ENCODE assay signal across 9 cellular contexts in the genomic region with DNA sequence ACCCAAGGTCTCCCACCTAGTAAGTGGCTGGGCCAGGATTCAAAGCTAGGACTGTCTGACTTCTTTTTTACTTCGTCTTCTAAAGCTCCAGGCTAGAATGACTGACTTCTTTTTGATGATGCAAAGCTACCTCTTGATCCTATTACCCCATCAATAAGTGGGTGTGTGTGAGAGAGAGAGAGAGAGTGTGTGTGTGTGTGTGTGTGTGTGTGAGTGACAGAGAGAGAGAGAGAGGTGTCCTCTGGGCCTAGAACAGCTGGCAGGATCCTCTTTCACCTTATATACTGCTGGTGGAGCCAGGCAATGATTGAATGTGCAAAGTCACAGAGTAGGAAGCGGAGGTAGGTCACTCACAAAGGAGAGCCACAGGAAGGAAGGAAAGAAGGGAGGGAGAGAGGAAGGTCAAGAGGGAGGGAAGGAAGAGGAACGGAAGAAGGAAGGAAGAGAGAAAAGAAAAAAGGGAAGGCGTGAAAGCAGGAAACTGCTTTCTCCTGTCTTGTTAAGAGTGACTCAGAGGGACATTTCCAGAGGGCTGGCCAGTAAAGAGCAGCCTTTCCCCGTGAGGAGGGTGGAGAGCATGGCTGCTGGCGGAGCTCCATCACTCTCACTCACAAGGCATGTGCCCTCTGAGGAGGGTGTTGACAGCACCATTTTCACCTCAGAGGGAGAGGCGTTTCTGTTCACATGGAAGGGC.
DNase-seq lines count a peak whose midpoint lies in the region; ATAC-seq and TF ChIP-seq lines count a peak whose summit lies in the region.
"Had no signal": no experiment of that assay in that cellular context is flagged by ENCODE, and none has a peak within 500 bp of the region (broad histone marks: within the 10 kb centered on the region; RNA-seq: fewer than 3 reads in every experiment).

No MANE protein-coding gene starts in this region.

- peak overlapping the region in 1 of 2 donors; percentile 0 for H3K4me3 Mint-ChIP-seq in activated T-cell treated with anti-CD3 and anti-CD28 coated beads, Interleukin-2, amount 50 U/mL, for 72 hours
- no peak overlapping the region for H3K4me3 Mint-ChIP-seq in WTC11

- H3K27me3 Mint-ChIP-seq in activated T-cell treated with anti-CD3 and anti-CD28 coated beads, Interleukin-2, amount 50 U/mL, for 72 hours (ENCODE audit: low read depth): no peaks in the 10 kb centered on the region
- H3K27me3 Mint-ChIP-seq in WTC11 (ENCODE audit: low read depth): no peaks in the 10 kb centered on the region

- no peak for DNase-seq in activated T-cell treated with anti-CD3 and anti-CD28 coated beads, Interleukin-2, amount 50 U/mL, for 72 hours
- DNase-seq in activated T-cell treated with anti-CD3 and anti-CD28 coated beads, Interleukin-2, amount 50 U/mL, for 1 hour: no peak
- DNase-seq in astrocyte of the cerebellum (ENCODE audit: low read depth): peak; percentile 60
- peak; percentile 60 for DNase-seq in kidney epithelial cell (ENCODE audit: low read depth)
- DNase-seq in upper lobe of right lung: peak; percentile 78
- no peak for DNase-seq in stimulated activated CD4-positive, alpha-beta T cell treated with anti-CD3 and anti-CD28 coated beads, Interleukin-15, amount 100 ng/mL, for 24 hours
- DNase-seq in WTC11 (ENCODE audit: low spot score): no peak

- in situ Hi-C loops in astrocyte of the cerebellum (cut with HindIII; ENCODE audit: low sequenced_read_pairs): no loop called here

- H3K4me3 ChIP-seq in astrocyte of the cerebellum (ENCODE audit: low read depth, low read length) (no peak overlapping the region), kidney epithelial cell (ENCODE audit: low read depth, low read length) (no peak overlapping the region), upper lobe of right lung (no peak overlapping the region)
- H3K4me3 ChIP-seq: SK-N-MC had no signal

- no peaks in the 10 kb centered on the region for H3K9me3 Mint-ChIP-seq in activated T-cell treated with anti-CD3 and anti-CD28 coated beads, Interleukin-2, amount 50 U/mL, for 72 hours
- H3K9me3 Mint-ChIP-seq in WTC11: peaks cover 10% of the 10 kb centered on the region; the same call in 1 of the 2 replicates

- TF ChIP-seq CTCF in astrocyte of the cerebellum (IDR thresholded peaks at IDR 0.05; ENCODE audit: low read depth, low read length, missing control alignments): no peak
- no peak for TF ChIP-seq CTCF in kidney epithelial cell (IDR thresholded peaks at IDR 0.05; ENCODE audit: insufficient read depth, low read length, poor library complexity, severe bottlenecking)
- TF ChIP-seq CTCF in upper lobe of right lung (IDR thresholded peaks at IDR 0.05): no peak
- no peak for TF ChIP-seq CTCF in WTC11 (IDR thresholded peaks at IDR 0.05)

- H3K27ac ChIP-seq in upper lobe of right lung: peak overlapping the region; percentile 21
- H3K27ac ChIP-seq: SK-N-MC had no signal

- H3K27me3 ChIP-seq in kidney epithelial cell (ENCODE audit: control insufficient read depth, insufficient read depth, low read length): no peaks in the 10 kb centered on the region
- H3K27me3 ChIP-seq in upper lobe of right lung: no peaks in the 10 kb centered on the region

- POLR2A ChIA-PET in WTC11 (lab: Charles Lee): no interaction called here

- ATAC-seq in activated T-cell treated with anti-CD3 and anti-CD28 coated beads, Interleukin-2, amount 50 U/mL, for 72 hours (replicated peaks in 1 of 2): peak; percentile 84 to 85
- ATAC-seq in upper lobe of right lung (peak; percentile 91), WTC11 (no peak), HG02678 (IDR thresholded peaks at IDR 0.05; ENCODE audit: unreplicated experiment) (no peak)

- no peaks in the 10 kb centered on the region for H3K36me3 ChIP-seq in kidney epithelial cell (ENCODE audit: control insufficient read depth, insufficient read depth, low read length)
- H3K36me3 ChIP-seq in upper lobe of right lung: no peaks in the 10 kb centered on the region

- CTCF ChIA-PET in WTC11 (lab: Charles Lee): no interaction called here

- H3K4me1 ChIP-seq in upper lobe of right lung: peaks cover 35% of the 10 kb centered on the region

- H3K9me3 ChIP-seq in upper lobe of right lung: no peaks in the 10 kb centered on the region

- peak overlapping the region; percentile 54 for H3K27ac Mint-ChIP-seq in activated T-cell treated with anti-CD3 and anti-CD28 coated beads, Interleukin-2, amount 50 U/mL, for 72 hours
- H3K27ac Mint-ChIP-seq in WTC11: no peak overlapping the region

- intact Hi-C loops in upper lobe of right lung (cut with DNase I): no loop called here

- H3K36me3 Mint-ChIP-seq in activated T-cell treated with anti-CD3 and anti-CD28 coated beads, Interleukin-2, amount 50 U/mL, for 72 hours (ENCODE audit: insufficient read depth in 2 of 2): peaks cover 0 to under 1% of the 10 kb centered on the region in 2 donors
- H3K36me3 Mint-ChIP-seq in WTC11: peaks cover 1% of the 10 kb centered on the region

- H3K4me1 Mint-ChIP-seq in activated T-cell treated with anti-CD3 and anti-CD28 coated beads, Interleukin-2, amount 50 U/mL, for 72 hours (ENCODE audit: low read depth): peaks cover 31% of the 10 kb centered on the region
- H3K4me1 Mint-ChIP-seq in WTC11: peaks cover 12% of the 10 kb centered on the region

TF ChIP-seq in WTC11, 78 proteins besides CTCF, POLR2A, EP300 and RAD21:
- TF ChIP-seq CREB1 (CRISPR knock-in tag; IDR thresholded peaks at IDR 0.05): no peak
- TF ChIP-seq AR (CRISPR knock-in tag; IDR thresholded peaks at IDR 0.05): no peak
- TF ChIP-seq TCF7 (CRISPR knock-in tag; IDR thresholded peaks at IDR 0.05; ENCODE audit: low read depth): no peak
- TF ChIP-seq, protein P1, sequence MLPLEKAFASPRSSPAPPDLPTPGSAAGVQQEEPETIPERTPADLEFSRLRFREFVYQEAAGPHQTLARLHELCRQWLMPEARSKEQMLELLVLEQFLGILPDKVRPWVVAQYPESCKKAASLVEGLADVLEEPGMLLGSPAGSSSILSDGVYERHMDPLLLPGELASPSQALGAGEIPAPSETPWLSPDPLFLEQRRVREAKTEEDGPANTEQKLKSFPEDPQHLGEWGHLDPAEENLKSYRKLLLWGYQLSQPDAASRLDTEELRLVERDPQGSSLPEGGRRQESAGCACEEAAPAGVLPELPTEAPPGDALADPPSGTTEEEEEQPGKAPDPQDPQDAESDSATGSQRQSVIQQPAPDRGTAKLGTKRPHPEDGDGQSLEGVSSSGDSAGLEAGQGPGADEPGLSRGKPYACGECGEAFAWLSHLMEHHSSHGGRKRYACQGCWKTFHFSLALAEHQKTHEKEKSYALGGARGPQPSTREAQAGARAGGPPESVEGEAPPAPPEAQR (CRISPR knock-in tag; IDR thresholded peaks at IDR 0.05): no peak
- TF ChIP-seq, protein P2, sequence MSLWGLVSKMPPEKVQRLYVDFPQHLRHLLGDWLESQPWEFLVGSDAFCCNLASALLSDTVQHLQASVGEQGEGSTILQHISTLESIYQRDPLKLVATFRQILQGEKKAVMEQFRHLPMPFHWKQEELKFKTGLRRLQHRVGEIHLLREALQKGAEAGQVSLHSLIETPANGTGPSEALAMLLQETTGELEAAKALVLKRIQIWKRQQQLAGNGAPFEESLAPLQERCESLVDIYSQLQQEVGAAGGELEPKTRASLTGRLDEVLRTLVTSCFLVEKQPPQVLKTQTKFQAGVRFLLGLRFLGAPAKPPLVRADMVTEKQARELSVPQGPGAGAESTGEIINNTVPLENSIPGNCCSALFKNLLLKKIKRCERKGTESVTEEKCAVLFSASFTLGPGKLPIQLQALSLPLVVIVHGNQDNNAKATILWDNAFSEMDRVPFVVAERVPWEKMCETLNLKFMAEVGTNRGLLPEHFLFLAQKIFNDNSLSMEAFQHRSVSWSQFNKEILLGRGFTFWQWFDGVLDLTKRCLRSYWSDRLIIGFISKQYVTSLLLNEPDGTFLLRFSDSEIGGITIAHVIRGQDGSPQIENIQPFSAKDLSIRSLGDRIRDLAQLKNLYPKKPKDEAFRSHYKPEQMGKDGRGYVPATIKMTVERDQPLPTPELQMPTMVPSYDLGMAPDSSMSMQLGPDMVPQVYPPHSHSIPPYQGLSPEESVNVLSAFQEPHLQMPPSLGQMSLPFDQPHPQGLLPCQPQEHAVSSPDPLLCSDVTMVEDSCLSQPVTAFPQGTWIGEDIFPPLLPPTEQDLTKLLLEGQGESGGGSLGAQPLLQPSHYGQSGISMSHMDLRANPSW (CRISPR knock-in tag; conservative IDR thresholded peaks at IDR 0.05; ENCODE audit: low read depth): no peak
- TF ChIP-seq ELF4 (CRISPR knock-in tag; IDR thresholded peaks at IDR 0.05; ENCODE audit: low read depth): no peak
- TF ChIP-seq NFE2L1 (CRISPR knock-in tag; IDR thresholded peaks at IDR 0.05): no peak
- TF ChIP-seq SP1 (CRISPR knock-in tag; conservative IDR thresholded peaks at IDR 0.05): no peak
- TF ChIP-seq E2F1 (CRISPR knock-in tag; IDR thresholded peaks at IDR 0.05): no peak
- TF ChIP-seq CBFB (CRISPR knock-in tag; IDR thresholded peaks at IDR 0.05; ENCODE audit: low read depth): no peak
TF ChIP-seq in WTC11: peak in this region for 0.

Comparison
In these comparisons a context has a peak if more than half of its experiments do, and no peak if none do; other contexts are left out.
1. ATAC-seq: peak in activated T-cell treated with anti-CD3 and anti-CD28 coated beads, Interleukin-2, amount 50 U/mL, for 72 hours (2 of 2) and upper lobe of right lung (single experiment); none in WTC11 (single experiment) and HG02678 (single experiment).
2. DNase-seq: peak in astrocyte of the cerebellum (single experiment), kidney epithelial cell (single experiment) and upper lobe of right lung (single experiment); none in activated T-cell treated with anti-CD3 and anti-CD28 coated beads, Interleukin-2, amount 50 U/mL, for 72 hours (0 of 2), activated T-cell treated with anti-CD3 and anti-CD28 coated beads, Interleukin-2, amount 50 U/mL, for 1 hour (single experiment), stimulated activated CD4-positive, alpha-beta T cell treated with anti-CD3 and anti-CD28 coated beads, Interleukin-15, amount 100 ng/mL, for 24 hours (single experiment) and WTC11 (single experiment).